In the genomic region with DNA sequence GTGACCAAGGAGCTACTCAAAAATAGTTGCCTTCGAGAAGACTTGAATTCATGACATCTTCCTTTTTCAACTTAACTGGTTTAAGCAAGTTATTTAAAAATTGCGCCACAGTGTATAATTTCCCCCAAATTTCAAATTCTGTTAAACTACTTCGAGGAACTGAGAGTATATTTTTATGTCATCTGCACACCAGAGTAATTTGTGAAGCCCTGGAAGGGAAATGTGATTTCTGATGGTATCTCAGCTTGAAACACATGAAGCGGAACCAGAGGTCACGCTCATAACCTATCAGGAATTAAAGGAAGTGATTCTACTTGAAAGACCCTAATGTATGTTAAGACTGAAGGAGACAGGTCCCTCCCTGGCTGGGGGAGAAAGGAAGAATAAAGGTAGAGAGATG, we compare ENCODE assay signal across 1 cellular context.
TF ChIP-seq lines count a peak whose summit lies in the region.

No MANE protein-coding gene starts in this region.

TF ChIP-seq in SK-N-SH, 30 proteins besides CTCF, POLR2A, EP300 and RAD21 (continued from another document):
- TF ChIP-seq, protein P1, sequence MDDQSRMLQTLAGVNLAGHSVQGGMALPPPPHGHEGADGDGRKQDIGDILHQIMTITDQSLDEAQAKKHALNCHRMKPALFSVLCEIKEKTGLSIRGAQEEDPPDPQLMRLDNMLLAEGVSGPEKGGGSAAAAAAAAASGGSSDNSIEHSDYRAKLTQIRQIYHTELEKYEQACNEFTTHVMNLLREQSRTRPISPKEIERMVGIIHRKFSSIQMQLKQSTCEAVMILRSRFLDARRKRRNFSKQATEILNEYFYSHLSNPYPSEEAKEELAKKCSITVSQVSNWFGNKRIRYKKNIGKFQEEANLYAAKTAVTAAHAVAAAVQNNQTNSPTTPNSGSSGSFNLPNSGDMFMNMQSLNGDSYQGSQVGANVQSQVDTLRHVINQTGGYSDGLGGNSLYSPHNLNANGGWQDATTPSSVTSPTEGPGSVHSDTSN (IDR thresholded peaks at IDR 0.05): no peak
- TF ChIP-seq ZBTB33 (IDR thresholded peaks at IDR 0.05; ENCODE audit: borderline replicate concordance, low read depth) (no peak), TAF1 (IDR thresholded peaks at IDR 0.05; ENCODE audit: borderline replicate concordance, low read depth, low read length) (no peak), ELF1 (IDR thresholded peaks at IDR 0.05) (no peak), GABPA (IDR thresholded peaks at IDR 0.05; ENCODE audit: low read depth) (no peak), USF2 (IDR thresholded peaks at IDR 0.05; ENCODE audit: borderline replicate concordance, low read depth, low read length) (no peak), RFX5 (IDR thresholded peaks at IDR 0.05; ENCODE audit: low read length) (no peak)
